In genomic region chr7:100544949-100545635, GRCh38 we compare ENCODE assay signal across 1 cellular context.
TF ChIP-seq lines count a peak whose summit lies in the region.

No MANE protein-coding gene starts in this region.

TF ChIP-seq in GM23338, 12 proteins besides CTCF, POLR2A, EP300 and RAD21 (continued from another document):
- TF ChIP-seq, protein P1, sequence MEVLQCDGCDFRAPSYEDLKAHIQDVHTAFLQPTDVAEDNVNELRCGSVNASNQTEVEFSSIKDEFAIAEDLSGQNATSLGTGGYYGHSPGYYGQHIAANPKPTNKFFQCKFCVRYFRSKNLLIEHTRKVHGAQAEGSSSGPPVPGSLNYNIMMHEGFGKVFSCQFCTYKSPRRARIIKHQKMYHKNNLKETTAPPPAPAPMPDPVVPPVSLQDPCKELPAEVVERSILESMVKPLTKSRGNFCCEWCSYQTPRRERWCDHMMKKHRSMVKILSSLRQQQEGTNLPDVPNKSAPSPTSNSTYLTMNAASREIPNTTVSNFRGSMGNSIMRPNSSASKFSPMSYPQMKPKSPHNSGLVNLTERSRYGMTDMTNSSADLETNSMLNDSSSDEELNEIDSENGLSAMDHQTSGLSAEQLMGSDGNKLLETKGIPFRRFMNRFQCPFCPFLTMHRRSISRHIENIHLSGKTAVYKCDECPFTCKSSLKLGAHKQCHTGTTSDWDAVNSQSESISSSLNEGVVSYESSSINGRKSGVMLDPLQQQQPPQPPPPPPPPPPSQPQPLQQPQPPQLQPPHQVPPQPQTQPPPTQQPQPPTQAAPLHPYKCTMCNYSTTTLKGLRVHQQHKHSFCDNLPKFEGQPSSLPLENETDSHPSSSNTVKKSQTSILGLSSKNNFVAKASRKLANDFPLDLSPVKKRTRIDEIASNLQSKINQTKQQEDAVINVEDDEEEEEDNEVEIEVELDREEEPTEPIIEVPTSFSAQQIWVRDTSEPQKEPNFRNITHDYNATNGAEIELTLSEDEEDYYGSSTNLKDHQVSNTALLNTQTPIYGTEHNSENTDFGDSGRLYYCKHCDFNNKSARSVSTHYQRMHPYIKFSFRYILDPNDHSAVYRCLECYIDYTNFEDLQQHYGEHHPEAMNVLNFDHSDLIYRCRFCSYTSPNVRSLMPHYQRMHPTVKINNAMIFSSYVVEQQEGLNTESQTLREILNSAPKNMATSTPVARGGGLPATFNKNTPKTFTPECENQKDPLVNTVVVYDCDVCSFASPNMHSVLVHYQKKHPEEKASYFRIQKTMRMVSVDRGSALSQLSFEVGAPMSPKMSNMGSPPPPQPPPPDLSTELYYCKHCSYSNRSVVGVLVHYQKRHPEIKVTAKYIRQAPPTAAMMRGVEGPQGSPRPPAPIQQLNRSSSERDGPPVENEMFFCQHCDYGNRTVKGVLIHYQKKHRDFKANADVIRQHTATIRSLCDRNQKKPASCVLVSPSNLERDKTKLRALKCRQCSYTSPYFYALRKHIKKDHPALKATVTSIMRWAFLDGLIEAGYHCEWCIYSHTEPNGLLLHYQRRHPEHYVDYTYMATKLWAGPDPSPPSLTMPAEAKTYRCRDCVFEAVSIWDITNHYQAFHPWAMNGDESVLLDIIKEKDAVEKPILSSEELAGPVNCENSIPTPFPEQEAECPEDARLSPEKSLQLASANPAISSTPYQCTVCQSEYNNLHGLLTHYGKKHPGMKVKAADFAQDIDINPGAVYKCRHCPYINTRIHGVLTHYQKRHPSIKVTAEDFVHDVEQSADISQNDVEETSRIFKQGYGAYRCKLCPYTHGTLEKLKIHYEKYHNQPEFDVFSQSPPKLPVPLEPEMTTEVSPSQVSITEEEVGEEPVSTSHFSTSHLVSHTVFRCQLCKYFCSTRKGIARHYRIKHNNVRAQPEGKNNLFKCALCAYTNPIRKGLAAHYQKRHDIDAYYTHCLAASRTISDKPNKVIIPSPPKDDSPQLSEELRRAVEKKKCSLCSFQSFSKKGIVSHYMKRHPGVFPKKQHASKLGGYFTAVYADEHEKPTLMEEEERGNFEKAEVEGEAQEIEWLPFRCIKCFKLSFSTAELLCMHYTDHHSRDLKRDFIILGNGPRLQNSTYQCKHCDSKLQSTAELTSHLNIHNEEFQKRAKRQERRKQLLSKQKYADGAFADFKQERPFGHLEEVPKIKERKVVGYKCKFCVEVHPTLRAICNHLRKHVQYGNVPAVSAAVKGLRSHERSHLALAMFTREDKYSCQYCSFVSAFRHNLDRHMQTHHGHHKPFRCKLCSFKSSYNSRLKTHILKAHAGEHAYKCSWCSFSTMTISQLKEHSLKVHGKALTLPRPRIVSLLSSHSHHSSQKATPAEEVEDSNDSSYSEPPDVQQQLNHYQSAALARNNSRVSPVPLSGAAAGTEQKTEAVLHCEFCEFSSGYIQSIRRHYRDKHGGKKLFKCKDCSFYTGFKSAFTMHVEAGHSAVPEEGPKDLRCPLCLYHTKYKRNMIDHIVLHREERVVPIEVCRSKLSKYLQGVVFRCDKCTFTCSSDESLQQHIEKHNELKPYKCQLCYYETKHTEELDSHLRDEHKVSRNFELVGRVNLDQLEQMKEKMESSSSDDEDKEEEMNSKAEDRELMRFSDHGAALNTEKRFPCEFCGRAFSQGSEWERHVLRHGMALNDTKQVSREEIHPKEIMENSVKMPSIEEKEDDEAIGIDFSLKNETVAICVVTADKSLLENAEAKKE (CRISPR knock-in tag; IDR thresholded peaks at IDR 0.05): no peak
- TF ChIP-seq ZNF114 (CRISPR knock-in tag; IDR thresholded peaks at IDR 0.05) (no peak), ZNF331 (CRISPR knock-in tag; IDR thresholded peaks at IDR 0.05; ENCODE audit: low read depth) (no peak), EZH2phosphoT487 (IDR thresholded peaks at IDR 0.05; ENCODE audit: unreplicated experiment) (no peak), NANOG (IDR thresholded peaks at IDR 0.05; ENCODE audit: borderline replicate concordance) (no peak), REST (IDR thresholded peaks at IDR 0.05; ENCODE audit: unreplicated experiment) (no peak), POLR2AphosphoS5 (IDR thresholded peaks at IDR 0.05; ENCODE audit: low read depth) (no peak), EZH2 (IDR thresholded peaks at IDR 0.05; ENCODE audit: low read depth, unreplicated experiment) (no peak)
- TF ChIP-seq, protein P2, sequence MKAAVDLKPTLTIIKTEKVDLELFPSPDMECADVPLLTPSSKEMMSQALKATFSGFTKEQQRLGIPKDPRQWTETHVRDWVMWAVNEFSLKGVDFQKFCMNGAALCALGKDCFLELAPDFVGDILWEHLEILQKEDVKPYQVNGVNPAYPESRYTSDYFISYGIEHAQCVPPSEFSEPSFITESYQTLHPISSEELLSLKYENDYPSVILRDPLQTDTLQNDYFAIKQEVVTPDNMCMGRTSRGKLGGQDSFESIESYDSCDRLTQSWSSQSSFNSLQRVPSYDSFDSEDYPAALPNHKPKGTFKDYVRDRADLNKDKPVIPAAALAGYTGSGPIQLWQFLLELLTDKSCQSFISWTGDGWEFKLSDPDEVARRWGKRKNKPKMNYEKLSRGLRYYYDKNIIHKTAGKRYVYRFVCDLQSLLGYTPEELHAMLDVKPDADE (IDR thresholded peaks at IDR 0.05): no peak
